In genomic region chr17:75753514-75754377, GRCh38 we compare ENCODE assay signal across 1 cellular context.
TF ChIP-seq lines count a peak whose summit lies in the region.

No MANE protein-coding gene starts in this region.

TF ChIP-seq in WTC11, 78 proteins besides CTCF, POLR2A, EP300 and RAD21 (continued from another document and continues in another):
- no peak for TF ChIP-seq ATF2 (CRISPR knock-in tag; IDR thresholded peaks at IDR 0.05; ENCODE audit: borderline replicate concordance, low read depth)
- TF ChIP-seq TP53 (CRISPR knock-in tag; IDR thresholded peaks at IDR 0.05): no peak; the same call in 1 of the 2 replicates
- TF ChIP-seq, protein P1, sequence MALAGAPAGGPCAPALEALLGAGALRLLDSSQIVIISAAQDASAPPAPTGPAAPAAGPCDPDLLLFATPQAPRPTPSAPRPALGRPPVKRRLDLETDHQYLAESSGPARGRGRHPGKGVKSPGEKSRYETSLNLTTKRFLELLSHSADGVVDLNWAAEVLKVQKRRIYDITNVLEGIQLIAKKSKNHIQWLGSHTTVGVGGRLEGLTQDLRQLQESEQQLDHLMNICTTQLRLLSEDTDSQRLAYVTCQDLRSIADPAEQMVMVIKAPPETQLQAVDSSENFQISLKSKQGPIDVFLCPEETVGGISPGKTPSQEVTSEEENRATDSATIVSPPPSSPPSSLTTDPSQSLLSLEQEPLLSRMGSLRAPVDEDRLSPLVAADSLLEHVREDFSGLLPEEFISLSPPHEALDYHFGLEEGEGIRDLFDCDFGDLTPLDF (CRISPR knock-in tag; IDR thresholded peaks at IDR 0.05): no peak
- TF ChIP-seq, protein P2, sequence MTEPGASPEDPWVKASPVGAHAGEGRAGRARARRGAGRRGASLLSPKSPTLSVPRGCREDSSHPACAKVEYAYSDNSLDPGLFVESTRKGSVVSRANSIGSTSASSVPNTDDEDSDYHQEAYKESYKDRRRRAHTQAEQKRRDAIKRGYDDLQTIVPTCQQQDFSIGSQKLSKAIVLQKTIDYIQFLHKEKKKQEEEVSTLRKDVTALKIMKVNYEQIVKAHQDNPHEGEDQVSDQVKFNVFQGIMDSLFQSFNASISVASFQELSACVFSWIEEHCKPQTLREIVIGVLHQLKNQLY (CRISPR knock-in tag; IDR thresholded peaks at IDR 0.05): no peak
- peak; percentile 98 for TF ChIP-seq HMGXB4 (CRISPR knock-in tag; IDR thresholded peaks at IDR 0.05)
- no peak for TF ChIP-seq ZNF416 (CRISPR knock-in tag; IDR thresholded peaks at IDR 0.05)
- TF ChIP-seq MYBL2 (CRISPR knock-in tag; IDR thresholded peaks at IDR 0.05): 0 out of 2 replicates have a peak, but pooled peaks have one; percentile 44
- peak; percentile 81 for TF ChIP-seq FOXP1 (CRISPR knock-in tag; IDR thresholded peaks at IDR 0.05; ENCODE audit: borderline replicate concordance)
- TF ChIP-seq RELA (CRISPR knock-in tag; IDR thresholded peaks at IDR 0.05; ENCODE audit: borderline replicate concordance): no peak
- peak; percentile 69 for TF ChIP-seq ZNF423 (CRISPR knock-in tag; IDR thresholded peaks at IDR 0.05)
- no peak for TF ChIP-seq ZNF396 (CRISPR knock-in tag; IDR thresholded peaks at IDR 0.05; ENCODE audit: borderline replicate concordance)
- TF ChIP-seq JUN (CRISPR knock-in tag; IDR thresholded peaks at IDR 0.05): no peak
- TF ChIP-seq, protein P3, sequence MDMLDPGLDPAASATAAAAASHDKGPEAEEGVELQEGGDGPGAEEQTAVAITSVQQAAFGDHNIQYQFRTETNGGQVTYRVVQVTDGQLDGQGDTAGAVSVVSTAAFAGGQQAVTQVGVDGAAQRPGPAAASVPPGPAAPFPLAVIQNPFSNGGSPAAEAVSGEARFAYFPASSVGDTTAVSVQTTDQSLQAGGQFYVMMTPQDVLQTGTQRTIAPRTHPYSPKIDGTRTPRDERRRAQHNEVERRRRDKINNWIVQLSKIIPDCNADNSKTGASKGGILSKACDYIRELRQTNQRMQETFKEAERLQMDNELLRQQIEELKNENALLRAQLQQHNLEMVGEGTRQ (CRISPR knock-in tag; IDR thresholded peaks at IDR 0.05): peak; percentile 98
- no peak for TF ChIP-seq IRF2 (CRISPR knock-in tag; IDR thresholded peaks at IDR 0.05; ENCODE audit: borderline replicate concordance, low read depth)
- TF ChIP-seq NR2C2 (CRISPR knock-in tag; IDR thresholded peaks at IDR 0.05): no peak
- TF ChIP-seq, protein P4, sequence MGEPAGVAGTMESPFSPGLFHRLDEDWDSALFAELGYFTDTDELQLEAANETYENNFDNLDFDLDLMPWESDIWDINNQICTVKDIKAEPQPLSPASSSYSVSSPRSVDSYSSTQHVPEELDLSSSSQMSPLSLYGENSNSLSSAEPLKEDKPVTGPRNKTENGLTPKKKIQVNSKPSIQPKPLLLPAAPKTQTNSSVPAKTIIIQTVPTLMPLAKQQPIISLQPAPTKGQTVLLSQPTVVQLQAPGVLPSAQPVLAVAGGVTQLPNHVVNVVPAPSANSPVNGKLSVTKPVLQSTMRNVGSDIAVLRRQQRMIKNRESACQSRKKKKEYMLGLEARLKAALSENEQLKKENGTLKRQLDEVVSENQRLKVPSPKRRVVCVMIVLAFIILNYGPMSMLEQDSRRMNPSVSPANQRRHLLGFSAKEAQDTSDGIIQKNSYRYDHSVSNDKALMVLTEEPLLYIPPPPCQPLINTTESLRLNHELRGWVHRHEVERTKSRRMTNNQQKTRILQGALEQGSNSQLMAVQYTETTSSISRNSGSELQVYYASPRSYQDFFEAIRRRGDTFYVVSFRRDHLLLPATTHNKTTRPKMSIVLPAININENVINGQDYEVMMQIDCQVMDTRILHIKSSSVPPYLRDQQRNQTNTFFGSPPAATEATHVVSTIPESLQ (CRISPR knock-in tag; IDR thresholded peaks at IDR 0.05): no peak
- TF ChIP-seq GABPB1 (CRISPR knock-in tag; IDR thresholded peaks at IDR 0.05): no peak
- no peak for TF ChIP-seq ATF1 (CRISPR knock-in tag; IDR thresholded peaks at IDR 0.05)
- TF ChIP-seq, protein P5, sequence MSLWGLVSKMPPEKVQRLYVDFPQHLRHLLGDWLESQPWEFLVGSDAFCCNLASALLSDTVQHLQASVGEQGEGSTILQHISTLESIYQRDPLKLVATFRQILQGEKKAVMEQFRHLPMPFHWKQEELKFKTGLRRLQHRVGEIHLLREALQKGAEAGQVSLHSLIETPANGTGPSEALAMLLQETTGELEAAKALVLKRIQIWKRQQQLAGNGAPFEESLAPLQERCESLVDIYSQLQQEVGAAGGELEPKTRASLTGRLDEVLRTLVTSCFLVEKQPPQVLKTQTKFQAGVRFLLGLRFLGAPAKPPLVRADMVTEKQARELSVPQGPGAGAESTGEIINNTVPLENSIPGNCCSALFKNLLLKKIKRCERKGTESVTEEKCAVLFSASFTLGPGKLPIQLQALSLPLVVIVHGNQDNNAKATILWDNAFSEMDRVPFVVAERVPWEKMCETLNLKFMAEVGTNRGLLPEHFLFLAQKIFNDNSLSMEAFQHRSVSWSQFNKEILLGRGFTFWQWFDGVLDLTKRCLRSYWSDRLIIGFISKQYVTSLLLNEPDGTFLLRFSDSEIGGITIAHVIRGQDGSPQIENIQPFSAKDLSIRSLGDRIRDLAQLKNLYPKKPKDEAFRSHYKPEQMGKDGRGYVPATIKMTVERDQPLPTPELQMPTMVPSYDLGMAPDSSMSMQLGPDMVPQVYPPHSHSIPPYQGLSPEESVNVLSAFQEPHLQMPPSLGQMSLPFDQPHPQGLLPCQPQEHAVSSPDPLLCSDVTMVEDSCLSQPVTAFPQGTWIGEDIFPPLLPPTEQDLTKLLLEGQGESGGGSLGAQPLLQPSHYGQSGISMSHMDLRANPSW (CRISPR knock-in tag; conservative IDR thresholded peaks at IDR 0.05; ENCODE audit: low read depth): no peak
- peak; percentile 35; the same call in 1 of the 2 replicates for TF ChIP-seq ESRRA (CRISPR knock-in tag; IDR thresholded peaks at IDR 0.05; ENCODE audit: borderline replicate concordance)
- no peak for TF ChIP-seq GTF2I (CRISPR knock-in tag; conservative IDR thresholded peaks at IDR 0.05)
- peak; percentile 61; the same call in 1 of the 2 replicates for TF ChIP-seq CREM (CRISPR knock-in tag; IDR thresholded peaks at IDR 0.05)
- TF ChIP-seq OVOL2 (CRISPR knock-in tag; IDR thresholded peaks at IDR 0.05; ENCODE audit: borderline replicate concordance): no peak; the same call in 1 of the 2 replicates
- no peak for TF ChIP-seq PRRX2 (CRISPR knock-in tag; IDR thresholded peaks at IDR 0.05)
- no peak for TF ChIP-seq ZNF532 (CRISPR knock-in tag; IDR thresholded peaks at IDR 0.05; ENCODE audit: borderline replicate concordance)
- TF ChIP-seq, protein P6, sequence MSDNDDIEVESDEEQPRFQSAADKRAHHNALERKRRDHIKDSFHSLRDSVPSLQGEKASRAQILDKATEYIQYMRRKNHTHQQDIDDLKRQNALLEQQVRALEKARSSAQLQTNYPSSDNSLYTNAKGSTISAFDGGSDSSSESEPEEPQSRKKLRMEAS (CRISPR knock-in tag; IDR thresholded peaks at IDR 0.05): peak; percentile 75; the same call in 1 of the 2 replicates
- no peak for TF ChIP-seq NFYB (CRISPR knock-in tag; conservative IDR thresholded peaks at IDR 0.05; ENCODE audit: low read depth)
- no peak for TF ChIP-seq SMAD3 (CRISPR knock-in tag; IDR thresholded peaks at IDR 0.05; ENCODE audit: borderline replicate concordance)
- TF ChIP-seq ZNF121 (CRISPR knock-in tag; IDR thresholded peaks at IDR 0.05): no peak
- TF ChIP-seq TEAD4 (CRISPR knock-in tag; IDR thresholded peaks at IDR 0.05): no peak
- TF ChIP-seq AR (CRISPR knock-in tag; IDR thresholded peaks at IDR 0.05): no peak
- peak; percentile 50; the same call in 1 of the 2 replicates for TF ChIP-seq ZNF281 (CRISPR knock-in tag; IDR thresholded peaks at IDR 0.05)
- TF ChIP-seq CBFB (CRISPR knock-in tag; IDR thresholded peaks at IDR 0.05; ENCODE audit: low read depth): no peak; the same call in 1 of the 2 replicates
